Comparison of ENCODE assay signal across 1 cellular context in genomic region chr1:174692313-174692712, GRCh38.
TF ChIP-seq lines count a peak whose summit lies in the region.

No MANE protein-coding gene starts in this region.

TF ChIP-seq in K562, 482 proteins besides CTCF, POLR2A, EP300 and RAD21 (continued from another document):
- TF ChIP-seq VEZF1 (CRISPR knock-in tag; IDR thresholded peaks at IDR 0.05) (peak; percentile 51), MNT (conservative IDR thresholded peaks at IDR 0.05) (peak in 1 of 2 experiments; percentile 30; a peak in 1 of 4 replicates), FOSL1 (tag; conservative IDR thresholded peaks at IDR 0.05) (peak; percentile 55), MIER1 (IDR thresholded peaks at IDR 0.05; ENCODE audit: low read depth) (peak; percentile 86), ZNF408 (CRISPR knock-in tag; IDR thresholded peaks at IDR 0.05; ENCODE audit: low read depth) (no peak), ATF3 (IDR thresholded peaks at IDR 0.05) (no peak), ATF3 (CRISPR knock-in tag; conservative IDR thresholded peaks at IDR 0.05) (no peak), FOXK2 (conservative IDR thresholded peaks at IDR 0.05 in 1 of 2, IDR thresholded peaks at IDR 0.05 in 1 of 2; ENCODE audit: low read depth in 2 of 2) (0 out of 4 replicates have a peak, but pooled peaks of 1 of the 2 experiments have one; percentile 24), JUND (IDR thresholded peaks at IDR 0.05; ENCODE audit: borderline replicate concordance, low read depth, low read length) (peak; percentile 59; the same call in 1 of the 2 replicates), JUND (tag; IDR thresholded peaks at IDR 0.05; ENCODE audit: borderline replicate concordance, low read depth, low read length) (0 out of 3 replicates have a peak, but pooled peaks have one; percentile 41), ZHX1 (conservative IDR thresholded peaks at IDR 0.05; ENCODE audit: low read length) (no peak)
